ENCODE assay signal across 10 cellular contexts in the genomic region with DNA sequence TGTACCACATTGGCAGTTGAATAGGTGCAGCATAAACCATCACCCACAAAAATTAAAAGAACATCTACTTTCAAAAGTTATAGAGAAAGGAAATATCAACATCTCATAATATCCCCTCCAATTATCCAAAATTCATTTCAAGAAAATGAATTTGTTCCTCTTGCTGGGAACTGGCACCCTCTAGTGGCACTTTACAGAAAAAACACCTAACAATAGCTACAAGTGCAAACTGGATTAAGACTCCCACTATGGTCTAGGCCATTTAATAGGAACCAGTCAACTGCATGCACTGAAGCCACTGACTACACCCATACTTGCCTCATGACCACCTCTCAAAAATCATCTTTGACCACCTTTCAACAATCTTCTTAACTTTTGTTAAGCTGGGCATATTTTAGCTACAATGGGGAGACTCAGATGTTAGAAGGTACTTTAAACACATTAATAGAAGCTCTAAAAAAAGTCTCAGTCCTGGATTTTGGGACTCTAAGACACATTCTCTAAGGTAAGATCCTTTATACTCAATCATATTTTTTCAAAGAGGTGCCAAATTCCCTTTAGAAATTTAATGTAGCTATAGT. TPM values are rescaled to one million over a fixed set of nuclear protein-coding genes. Genes with fewer than 3 reads are reported as not detected.
DNase-seq lines count a peak whose midpoint lies in the region; ATAC-seq and TF ChIP-seq lines count a peak whose summit lies in the region.
"Had no signal": no experiment of that assay in that cellular context is flagged by ENCODE, and none has a peak within 500 bp of the region (broad histone marks: within the 10 kb centered on the region; RNA-seq: fewer than 3 reads in every experiment).

No MANE protein-coding gene starts in this region.

- H3K27ac ChIP-seq in CD8-positive, alpha-beta T cell (ENCODE audit: low read depth, low read length): no peak overlapping the region
- H3K27ac ChIP-seq in WERI-Rb-1 (no peak overlapping the region), gastroesophageal sphincter (no peak overlapping the region), parathyroid adenoma (no peak overlapping the region)

- no peak overlapping the region for H2AFZ ChIP-seq in parathyroid adenoma

- CTCF ChIA-PET in CD8-positive, alpha-beta T cell (lab: Charles Lee): interaction anchor here (0.6 to 3.2 kb wide), 33 partner anchors 9 to 877 kb away, joined by 3 to 27 read pairs (median 4); a partner anchor contains a TSS

- POLR2A ChIA-PET in CD8-positive, alpha-beta T cell (lab: Charles Lee): interaction anchor here (1.7 kb wide), 1 partner anchor 16 kb away, joined by 6 read pairs; no protein-coding TSS in a partner anchor

- H3K36me3 Mint-ChIP-seq in CD8-positive, alpha-beta T cell: peaks cover 74% of the 10 kb centered on the region

- TF ChIP-seq POLR2A in gastroesophageal sphincter (IDR thresholded peaks at IDR 0.05): no peak

- H3K27me3 ChIP-seq in CD8-positive, alpha-beta T cell (ENCODE audit: insufficient read depth, low read length): no peaks in the 10 kb centered on the region
- H3K27me3 ChIP-seq in WERI-Rb-1 (ENCODE audit: insufficient read depth, low read depth, severe bottlenecking) (no peaks in the 10 kb centered on the region), gastroesophageal sphincter (no peaks in the 10 kb centered on the region), parathyroid adenoma (ENCODE audit: control insufficient read depth, insufficient read depth, low read length) (no peaks in the 10 kb centered on the region)

- no peak overlapping the region for H3K27ac Mint-ChIP-seq in CD8-positive, alpha-beta T cell
- H3K27ac Mint-ChIP-seq: T-helper 1 cell treated with Interleukin-12 subunit alpha and Interleukin-12 subunit beta and Interleukin-4 antibody, amounts not matched to agents 30 μg/mL and 1 μg/mL, for 36 hours had no signal

- H3K4me1 ChIP-seq in CD8-positive, alpha-beta T cell (ENCODE audit: insufficient read depth, low read length): peaks cover 8% of the 10 kb centered on the region
- H3K4me1 ChIP-seq in gastroesophageal sphincter (peaks cover 0 to 5% (median 0%) of the 10 kb centered on the region in 3 donors), parathyroid adenoma (no peaks in the 10 kb centered on the region)

- peak in 2 of 7 experiments; percentile 22 to 23 for DNase-seq in CD8-positive, alpha-beta T cell
- DNase-seq in NCI-H1694 (lab: John Stamatoyannopoulos, UW): peak; percentile 14
- DNase-seq in WERI-Rb-1: peak; percentile 17
- DNase-seq in activated T-cell treated with anti-CD3 and anti-CD28 coated beads, Interleukin-2, amount 50 U/mL, for 48 hours: no peak
- DNase-seq: right cardiac atrium had no signal

- no peak overlapping the region for H3K4me2 ChIP-seq in parathyroid adenoma (ENCODE audit: low read length)

- no peaks in the 10 kb centered on the region for H3K79me2 ChIP-seq in parathyroid adenoma

- TF ChIP-seq CTCF in CD8-positive, alpha-beta T cell (IDR thresholded peaks at IDR 0.05): peak; percentile 92
- TF ChIP-seq CTCF in WERI-Rb-1 (IDR thresholded peaks at IDR 0.05; ENCODE audit: low read depth, low read length): peak; percentile 55
- TF ChIP-seq CTCF in gastroesophageal sphincter (IDR thresholded peaks at IDR 0.05): peak; percentile 50 to 75 (median 56)
- peak; percentile 51 for TF ChIP-seq CTCF in parathyroid adenoma (IDR thresholded peaks at IDR 0.05)

- no peaks in the 10 kb centered on the region for H3K27me3 Mint-ChIP-seq in CD8-positive, alpha-beta T cell (ENCODE audit: low read depth)

- no peak overlapping the region for H3K4me3 ChIP-seq in CD8-positive, alpha-beta T cell (ENCODE audit: low read depth, low read length)
- H3K4me3 ChIP-seq in WERI-Rb-1 (ENCODE audit: low read depth, low read length): no peak overlapping the region
- no peak overlapping the region for H3K4me3 ChIP-seq in gastroesophageal sphincter
- H3K4me3 ChIP-seq in parathyroid adenoma (ENCODE audit: low read depth, low read length): no peak overlapping the region

- ATAC-seq in CD8-positive, alpha-beta T cell: peak; percentile 69
- ATAC-seq in GM19372 (IDR thresholded peaks at IDR 0.05; ENCODE audit: low read depth, unreplicated experiment) (peak; percentile 57), gastroesophageal sphincter (no peak), HG02840 (IDR thresholded peaks at IDR 0.05; ENCODE audit: low FRiP score, unreplicated experiment) (no peak)

- no peak overlapping the region for H3K4me3 Mint-ChIP-seq in CD8-positive, alpha-beta T cell
- H3K4me3 Mint-ChIP-seq: T-helper 1 cell treated with Interleukin-12 subunit alpha and Interleukin-12 subunit beta and Interleukin-4 antibody, amounts not matched to agents 30 μg/mL and 1 μg/mL, for 36 hours had no signal

- peaks cover 20% of the 10 kb centered on the region for H3K4me1 Mint-ChIP-seq in CD8-positive, alpha-beta T cell (ENCODE audit: low read depth)

- H3K9me3 Mint-ChIP-seq in CD8-positive, alpha-beta T cell: no peaks in the 10 kb centered on the region
- H3K9me3 Mint-ChIP-seq: T-helper 1 cell treated with Interleukin-12 subunit alpha and Interleukin-12 subunit beta and Interleukin-4 antibody, amounts not matched to agents 30 μg/mL and 1 μg/mL, for 36 hours had no signal

- TF ChIP-seq EP300 in gastroesophageal sphincter (IDR thresholded peaks at IDR 0.05): no peak

- peaks cover 7% of the 10 kb centered on the region for H3K36me3 ChIP-seq in CD8-positive, alpha-beta T cell (ENCODE audit: insufficient read depth, low read length)
- H3K36me3 ChIP-seq in WERI-Rb-1 (peaks cover 43% of the 10 kb centered on the region), gastroesophageal sphincter (peaks cover 4 to 94% of the 10 kb centered on the region in 2 donors), parathyroid adenoma (ENCODE audit: control insufficient read depth, insufficient read depth, low read length) (no peaks in the 10 kb centered on the region)

- H3K9ac ChIP-seq in parathyroid adenoma: no peak overlapping the region

- intact Hi-C loops in CD8-positive, alpha-beta T cell (cut with DNase I, micrococcal nuclease): loop anchor here (1.0 to 10.0 kb wide), 6 partner anchors 141 to 877 kb away; a partner anchor contains a TSS

- H3K9me3 ChIP-seq in CD8-positive, alpha-beta T cell (ENCODE audit: low read length): no peaks in the 10 kb centered on the region
- H3K9me3 ChIP-seq in WERI-Rb-1 (ENCODE audit: severe bottlenecking) (no peaks in the 10 kb centered on the region), gastroesophageal sphincter (no peaks in the 10 kb centered on the region), parathyroid adenoma (ENCODE audit: control insufficient read depth, low read length) (no peaks in the 10 kb centered on the region)

RNA-seq across cellular contexts. Expression of a gene that starts 17.3 kb away (rescaled TPM):
- 10 to 100 TPM; 29.7 to 31.3 TPM for total RNA-seq in CD8-positive, alpha-beta T cell
- total RNA-seq in gastroesophageal sphincter: 10 to 100 TPM; 13.5 to 17.0 (median 16.1) TPM

Comparison
In these comparisons a context has a peak if more than half of its experiments do, and no peak if none do; other contexts are left out.
1. ATAC-seq: peak in CD8-positive, alpha-beta T cell (single experiment) and GM19372 (single experiment); none in gastroesophageal sphincter (single experiment) and HG02840 (single experiment).
2. DNase-seq: peak in NCI-H1694 (single experiment) and WERI-Rb-1 (single experiment); none in activated T-cell treated with anti-CD3 and anti-CD28 coated beads, Interleukin-2, amount 50 U/mL, for 48 hours (0 of 2).
3. Peak in every context shown above with its lines, with median percentiles within 50 percentile points of each other: CTCF ChIP-seq.